Comparison of ENCODE assay signal across 12 cellular contexts in genomic region chr1:28596276-28596675, GRCh38. TPM values are rescaled to one million over a fixed set of nuclear protein-coding genes. Genes with fewer than 3 reads are reported as not detected.
"Had no signal": no experiment of that assay in that cellular context is flagged by ENCODE, and none has a peak within 500 bp of the region (broad histone marks: within the 10 kb centered on the region; RNA-seq: fewer than 3 reads in every experiment).

No MANE protein-coding gene starts in this region.

RNA-seq across cellular contexts. Expression of gene RAB42, which starts 4.2 kb away (rescaled TPM):
- total RNA-seq: OCI-LY7, SJCRH30, SK-MEL-5, T-cell had no signal

RNA-seq across cellular contexts. Expression of gene RNU11, which starts 52.1 kb away (rescaled TPM):
- total RNA-seq: OCI-LY7, PC-3, PC-9, Peyer's patch, Right ventricle myocardium inferior, Right ventricle myocardium superior, RPMI7951, SJCRH30, SJSA1, SK-MEL-5, T-cell had no signal
- polyA plus RNA-seq: SK-N-SH had no signal
